Comparison of ENCODE assay signal across 8 cellular contexts in the genomic region with DNA sequence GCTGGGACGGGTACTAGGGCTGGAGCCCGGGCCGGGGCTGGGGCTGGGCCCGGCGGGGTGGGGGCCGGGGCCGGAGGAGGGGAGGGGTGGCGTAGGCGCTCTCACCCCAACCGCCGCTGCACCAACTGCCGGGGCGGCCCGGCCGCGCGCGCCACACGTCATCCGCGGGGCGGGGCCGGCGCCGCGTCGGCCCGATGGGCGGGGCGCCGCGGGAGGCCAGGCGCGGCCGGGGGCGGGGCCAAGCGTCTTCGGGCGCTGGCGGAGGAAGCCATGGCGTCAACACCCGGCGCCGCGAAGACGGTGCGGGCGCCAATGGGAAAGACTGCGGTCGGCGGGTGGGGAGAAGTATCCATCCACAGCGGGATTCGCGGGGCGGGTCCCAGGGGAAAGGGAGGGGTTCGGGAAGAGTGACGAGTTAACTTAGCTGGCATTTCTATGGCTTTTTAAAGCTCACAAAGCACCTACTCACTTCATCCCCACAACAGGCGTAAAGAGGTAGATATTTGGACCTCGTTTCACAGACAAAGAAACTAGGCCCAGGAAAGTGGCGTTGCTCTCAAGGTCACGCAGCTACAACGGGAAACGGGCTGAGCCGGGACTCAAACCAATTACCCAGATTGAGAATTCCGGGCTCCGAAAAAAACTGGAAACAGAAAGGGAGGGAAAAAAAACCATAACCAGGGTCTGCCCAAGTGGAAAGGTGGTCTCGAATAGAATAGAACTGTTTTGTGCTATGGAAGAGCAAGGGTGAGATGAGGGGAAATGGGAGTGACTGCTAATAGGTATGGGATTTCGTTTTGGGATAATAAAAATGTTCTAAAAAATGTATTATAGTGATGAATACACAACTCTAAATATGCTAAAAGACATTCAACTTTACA. TPM values are rescaled to one million over a fixed set of nuclear protein-coding genes. Genes with fewer than 3 reads are reported as not detected.
DNase-seq lines count a peak whose midpoint lies in the region; ATAC-seq and TF ChIP-seq lines count a peak whose summit lies in the region.

A gene with protein sequence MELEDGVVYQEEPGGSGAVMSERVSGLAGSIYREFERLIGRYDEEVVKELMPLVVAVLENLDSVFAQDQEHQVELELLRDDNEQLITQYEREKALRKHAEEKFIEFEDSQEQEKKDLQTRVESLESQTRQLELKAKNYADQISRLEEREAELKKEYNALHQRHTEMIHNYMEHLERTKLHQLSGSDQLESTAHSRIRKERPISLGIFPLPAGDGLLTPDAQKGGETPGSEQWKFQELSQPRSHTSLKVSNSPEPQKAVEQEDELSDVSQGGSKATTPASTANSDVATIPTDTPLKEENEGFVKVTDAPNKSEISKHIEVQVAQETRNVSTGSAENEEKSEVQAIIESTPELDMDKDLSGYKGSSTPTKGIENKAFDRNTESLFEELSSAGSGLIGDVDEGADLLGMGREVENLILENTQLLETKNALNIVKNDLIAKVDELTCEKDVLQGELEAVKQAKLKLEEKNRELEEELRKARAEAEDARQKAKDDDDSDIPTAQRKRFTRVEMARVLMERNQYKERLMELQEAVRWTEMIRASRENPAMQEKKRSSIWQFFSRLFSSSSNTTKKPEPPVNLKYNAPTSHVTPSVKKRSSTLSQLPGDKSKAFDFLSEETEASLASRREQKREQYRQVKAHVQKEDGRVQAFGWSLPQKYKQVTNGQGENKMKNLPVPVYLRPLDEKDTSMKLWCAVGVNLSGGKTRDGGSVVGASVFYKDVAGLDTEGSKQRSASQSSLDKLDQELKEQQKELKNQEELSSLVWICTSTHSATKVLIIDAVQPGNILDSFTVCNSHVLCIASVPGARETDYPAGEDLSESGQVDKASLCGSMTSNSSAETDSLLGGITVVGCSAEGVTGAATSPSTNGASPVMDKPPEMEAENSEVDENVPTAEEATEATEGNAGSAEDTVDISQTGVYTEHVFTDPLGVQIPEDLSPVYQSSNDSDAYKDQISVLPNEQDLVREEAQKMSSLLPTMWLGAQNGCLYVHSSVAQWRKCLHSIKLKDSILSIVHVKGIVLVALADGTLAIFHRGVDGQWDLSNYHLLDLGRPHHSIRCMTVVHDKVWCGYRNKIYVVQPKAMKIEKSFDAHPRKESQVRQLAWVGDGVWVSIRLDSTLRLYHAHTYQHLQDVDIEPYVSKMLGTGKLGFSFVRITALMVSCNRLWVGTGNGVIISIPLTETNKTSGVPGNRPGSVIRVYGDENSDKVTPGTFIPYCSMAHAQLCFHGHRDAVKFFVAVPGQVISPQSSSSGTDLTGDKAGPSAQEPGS (N-terminal part only) (minus strand): TSS at position 130 of the 881 bp plus-strand sequence. CDS start 212 bp downstream, outside the sequence.

- peak within 1 kb of the TSS; percentile 97 for H2AFZ ChIP-seq in Loucy (ENCODE audit: low read length)

- ATAC-seq in RWPE2 (ENCODE audit: low read depth), result peak; percentile 76

- peak within 1 kb of the TSS; percentile 95 for H3K27ac ChIP-seq in RWPE2 (ENCODE audit: poor library complexity, severe bottlenecking)

- no peak for TF ChIP-seq CTCF in Loucy (conservative IDR thresholded peaks at IDR 0.05; ENCODE audit: low read length)
- no peak for TF ChIP-seq CTCF in RWPE2 (IDR thresholded peaks at IDR 0.05; ENCODE audit: poor library complexity, severe bottlenecking)
- no peak for TF ChIP-seq CTCF in fibroblast of the aortic adventitia (IDR thresholded peaks at IDR 0.05; ENCODE audit: insufficient read depth, low read length)
- TF ChIP-seq CTCF in nephron progenitor cell (IDR thresholded peaks at IDR 0.05), result no peak

- H3K36me3 ChIP-seq in Loucy (ENCODE audit: insufficient read depth, low read length) (no peaks in the 10 kb centered on the region), RWPE2 (ENCODE audit: low read depth) (0 out of 2 replicates have a peak, but pooled peaks cover 4% of the 10 kb centered on the region)

- H3K4me1 ChIP-seq in Loucy (ENCODE audit: insufficient read depth, low read length, poor library complexity, severe bottlenecking), result peaks cover 40% of the 10 kb centered on the region
- H3K4me1 ChIP-seq in RWPE2 (ENCODE audit: insufficient read depth, poor library complexity, severe bottlenecking), result peaks cover 17% of the 10 kb centered on the region

- H3K4me1 Mint-ChIP-seq in nephron progenitor cell, result peaks cover 46% of the 10 kb centered on the region
- peaks cover 56% of the 10 kb centered on the region for H3K4me1 Mint-ChIP-seq in stimulated activated naive CD8-positive, alpha-beta T cell treated with anti-CD3 and anti-CD28 coated beads, Interleukin-15, Interleukin-2, amounts not matched to agents 100 ng/mL and 50 ng/mL, for 24 hours (ENCODE audit: low read depth)

- peaks cover 4% of the 10 kb centered on the region for H3K27me3 Mint-ChIP-seq in nephron progenitor cell (ENCODE audit: low read depth, poor library complexity)
- no peaks in the 10 kb centered on the region for H3K27me3 Mint-ChIP-seq in stimulated activated naive CD8-positive, alpha-beta T cell treated with anti-CD3 and anti-CD28 coated beads, Interleukin-15, Interleukin-2, amounts not matched to agents 100 ng/mL and 50 ng/mL, for 24 hours

- H3K4me2 ChIP-seq in Loucy (ENCODE audit: low read depth, low read length, poor library complexity, severe bottlenecking), result peak within 1 kb of the TSS; percentile 98

- no peaks in the 10 kb centered on the region for H3K27me3 ChIP-seq in Loucy (ENCODE audit: insufficient read depth, low read length, poor library complexity, severe bottlenecking)
- no peaks in the 10 kb centered on the region for H3K27me3 ChIP-seq in RWPE2 (ENCODE audit: insufficient read depth, poor library complexity, severe bottlenecking)

- H3K9me3 ChIP-seq in Loucy (ENCODE audit: insufficient read depth, low read depth, low read length) (no peaks in the 10 kb centered on the region), RWPE2 (ENCODE audit: severe bottlenecking) (no peaks in the 10 kb centered on the region)

- no peaks in the 10 kb centered on the region; the same call in 1 of the 2 replicates for H3F3A ChIP-seq in Loucy (ENCODE audit: low read depth)

- no peaks in the 10 kb centered on the region for H3K36me3 Mint-ChIP-seq in nephron progenitor cell (ENCODE audit: low read depth)
- H3K36me3 Mint-ChIP-seq in stimulated activated naive CD8-positive, alpha-beta T cell treated with anti-CD3 and anti-CD28 coated beads, Interleukin-15, Interleukin-2, amounts not matched to agents 100 ng/mL and 50 ng/mL, for 24 hours (ENCODE audit: low read depth), result peaks cover 8% of the 10 kb centered on the region

- H3K9me2 ChIP-seq in Loucy (replicated peaks; ENCODE audit: low read depth, low read length), result no peaks in the 10 kb centered on the region

- peak within 1 kb of the TSS; percentile 98 for H3K4me3 Mint-ChIP-seq in nephron progenitor cell
- H3K4me3 Mint-ChIP-seq in stimulated activated naive CD8-positive, alpha-beta T cell treated with anti-CD3 and anti-CD28 coated beads, Interleukin-15, Interleukin-2, amounts not matched to agents 100 ng/mL and 50 ng/mL, for 24 hours, result peak within 1 kb of the TSS; percentile 89

- H3K4me3 ChIP-seq in Loucy (ENCODE audit: low read length, poor library complexity, severe bottlenecking) (peak within 1 kb of the TSS; percentile 98), RWPE2 (ENCODE audit: severe bottlenecking) (peak within 1 kb of the TSS; percentile 75), fibroblast of the aortic adventitia (ENCODE audit: low read depth, low read length) (peak within 1 kb of the TSS; percentile 97)

- peak within 1 kb of the TSS; percentile 100 for H3K27ac Mint-ChIP-seq in nephron progenitor cell
- H3K27ac Mint-ChIP-seq in stimulated activated naive CD8-positive, alpha-beta T cell treated with anti-CD3 and anti-CD28 coated beads, Interleukin-15, Interleukin-2, amounts not matched to agents 100 ng/mL and 50 ng/mL, for 24 hours, result peak within 1 kb of the TSS; percentile 99

- H3K9ac ChIP-seq in Loucy (ENCODE audit: low read depth, low read length, poor library complexity, severe bottlenecking), result peak within 1 kb of the TSS; percentile 93

- no peaks in the 10 kb centered on the region for H3K9me3 Mint-ChIP-seq in nephron progenitor cell
- H3K9me3 Mint-ChIP-seq in stimulated activated naive CD8-positive, alpha-beta T cell treated with anti-CD3 and anti-CD28 coated beads, Interleukin-15, Interleukin-2, amounts not matched to agents 100 ng/mL and 50 ng/mL, for 24 hours, result no peaks in the 10 kb centered on the region

- H3K79me2 ChIP-seq in Loucy (ENCODE audit: insufficient read depth, low read length), result peaks cover 46% of the 10 kb centered on the region

- DNase-seq in EH (ENCODE audit: low read depth) (peak; percentile 97), H4 (ENCODE audit: low spot score) (peak; percentile 94), RWPE2 (ENCODE audit: low spot score) (peak; percentile 97), fibroblast of the aortic adventitia (ENCODE audit: low read depth) (peak; percentile 97), nephron progenitor cell (peak; percentile 95)
- DNase-seq in activated effector memory CD4-positive, alpha-beta T cell treated with Interleukin-2 at 50 U/mL for 16 hours, result peak; percentile 87

- peaks cover 39% of the 10 kb centered on the region for H4K20me1 ChIP-seq in Loucy (ENCODE audit: insufficient read depth, low read length, poor library complexity, severe bottlenecking)

RNA-seq across cellular contexts. Expression of the gene that starts here (rescaled TPM):
- total RNA-seq in H4 (2014; rRNA removed; shearing (Covaris generic)), result 35.1 and 39.8 TPM in 2 replicates
- 95.9 and 135 TPM in 2 replicates for total RNA-seq in fibroblast of the aortic adventitia (ENCODE audit: low replicate concordance)

Comparison
In these comparisons a context has a peak if more than half of its experiments do, and no peak if none do; other contexts are left out.
1. Peak in every context shown above with its lines: DNase-seq, ATAC-seq, H3K4me3 ChIP-seq and H3K27ac ChIP-seq.